ENCODE assay signal across 22 cellular contexts in genomic region chr1:56415258-56415657, GRCh38.
"Had no signal": no experiment of that assay in that cellular context is flagged by ENCODE, and none has a peak within 500 bp of the region (broad histone marks: within the 10 kb centered on the region; RNA-seq: fewer than 3 reads in every experiment).

No MANE protein-coding gene starts in this region.

- H3K36me3 Mint-ChIP-seq: activated naive CD8-positive, alpha-beta T cell treated with anti-CD3 and anti-CD28 coated beads for 36 hours; naive B cell had no signal

- H3K4me3 ChIP-seq: breast epithelium, coronary artery, lung, psoas muscle, right atrium auricular region, thoracic aorta, upper lobe of left lung had no signal

- ATAC-seq: activated T-cell treated with anti-CD3 and anti-CD28 coated beads, Interleukin-2, amount 50 U/mL, for 4 hours; psoas muscle had no signal

- H3K4me1 Mint-ChIP-seq: activated naive CD8-positive, alpha-beta T cell treated with anti-CD3 and anti-CD28 coated beads for 36 hours had no signal

- H3K4me3 Mint-ChIP-seq: activated B cell treated with CpG ODN at 0.5 μM for 24 hours; activated naive CD8-positive, alpha-beta T cell treated with anti-CD3 and anti-CD28 coated beads for 36 hours; activated T-cell treated with anti-CD3 and anti-CD28 coated beads, Interleukin-2, amount 50 U/mL, for 4 hours; naive B cell had no signal

- DNase-seq: activated B cell treated with CpG ODN at 0.5 μM for 24 hours; activated CD4-positive, alpha-beta T cell treated with anti-CD3 and anti-CD28 coated beads for 4 hours; activated CD4-positive, alpha-beta T cell treated with anti-CD3 and anti-CD28 coated beads, Interleukin-2, amount 50 U/mL, for 48 hours; activated CD8-positive, alpha-beta memory T cell treated with anti-CD3 and anti-CD28 coated beads, Interleukin-2, amount 50 U/mL, for 48 hours; activated naive CD4-positive, alpha-beta T cell treated with Interleukin-2 at 50 U/mL for 16 hours; activated naive CD8-positive, alpha-beta T cell treated with anti-CD3 and anti-CD28 coated beads for 36 hours; activated T-cell treated with anti-CD3 and anti-CD28 coated beads, Interleukin-2, amount 50 U/mL, for 4 hours; erythroblast; foreskin fibroblast; kidney; naive B cell; psoas muscle; stimulated activated CD4-positive, alpha-beta T cell treated with anti-CD3 and anti-CD28 coated beads, Interleukin-4, amount 100 ng/mL, for 24 hours; stimulated activated naive CD4-positive, alpha-beta T cell treated with Interleukin-2 at 50 U/mL for 16 hours; T-helper 1 cell; T-helper 9 cell had no signal

- H3K9me3 ChIP-seq: breast epithelium, psoas muscle, right atrium auricular region, thoracic aorta, upper lobe of left lung had no signal

- H3K9me3 Mint-ChIP-seq: activated B cell treated with CpG ODN at 0.5 μM for 24 hours; activated naive CD8-positive, alpha-beta T cell treated with anti-CD3 and anti-CD28 coated beads for 36 hours; activated T-cell treated with anti-CD3 and anti-CD28 coated beads, Interleukin-2, amount 50 U/mL, for 4 hours; naive B cell had no signal

- H3K27me3 Mint-ChIP-seq: activated B cell treated with CpG ODN at 0.5 μM for 24 hours; activated naive CD8-positive, alpha-beta T cell treated with anti-CD3 and anti-CD28 coated beads for 36 hours had no signal

- H3K27ac Mint-ChIP-seq: activated B cell treated with CpG ODN at 0.5 μM for 24 hours; activated naive CD8-positive, alpha-beta T cell treated with anti-CD3 and anti-CD28 coated beads for 36 hours had no signal

- H3K36me3 ChIP-seq: breast epithelium, right atrium auricular region, thoracic aorta, upper lobe of left lung had no signal

- H3K4me1 ChIP-seq: breast epithelium, psoas muscle had no signal

- H3K27me3 ChIP-seq: breast epithelium, right atrium auricular region, upper lobe of left lung had no signal

- H3K27ac ChIP-seq: breast epithelium, coronary artery, psoas muscle, right atrium auricular region, thoracic aorta, upper lobe of left lung had no signal
